Comparison of ENCODE assay signal across 23 cellular contexts in the genomic region with DNA sequence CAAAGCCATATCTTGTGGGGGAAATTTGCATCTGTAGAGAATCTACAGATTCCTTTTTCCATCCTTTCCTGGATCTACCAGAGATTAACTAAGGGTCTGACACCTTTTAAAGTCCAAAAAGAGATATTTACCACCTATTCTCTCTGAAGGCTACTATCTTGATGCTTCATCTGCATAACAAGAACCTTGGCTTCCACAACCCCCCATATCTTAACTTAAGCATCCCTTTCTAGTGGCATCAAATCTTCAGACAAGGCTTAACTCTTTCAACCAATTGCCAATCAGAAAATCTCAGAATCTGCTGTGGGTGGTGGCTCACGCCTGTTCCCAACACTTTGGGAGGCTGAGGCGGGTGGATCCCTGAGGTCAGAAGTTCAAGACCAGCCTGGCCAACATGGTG.
DNase-seq lines count a peak whose midpoint lies in the region; ATAC-seq and TF ChIP-seq lines count a peak whose summit lies in the region.
"Had no signal": no experiment of that assay in that cellular context is flagged by ENCODE, and none has a peak within 500 bp of the region (broad histone marks: within the 10 kb centered on the region; RNA-seq: fewer than 3 reads in every experiment).

No MANE protein-coding gene starts in this region.

- no peaks in the 10 kb centered on the region for H3K79me2 ChIP-seq in GM23338 (replicated peaks; ENCODE audit: insufficient read depth)
- no peaks in the 10 kb centered on the region for H3K79me2 ChIP-seq in mesendoderm (ENCODE audit: control insufficient read depth, insufficient read depth, low read length)

- H3K79me1 ChIP-seq in mesendoderm (ENCODE audit: low read length) = no peaks in the 10 kb centered on the region

- no peak overlapping the region for H2BK5ac ChIP-seq in mesendoderm (ENCODE audit: low read length)

- H3K18ac ChIP-seq in mesendoderm (ENCODE audit: low read length) = no peak overlapping the region

- no peaks in the 10 kb centered on the region for H3K36me3 ChIP-seq in GM23338 (ENCODE audit: insufficient read depth)
- H3K36me3 ChIP-seq in NT2/D1 (ENCODE audit: insufficient read depth, insufficient read length, low read length) = no peaks in the 10 kb centered on the region
- H3K36me3 ChIP-seq in endodermal cell (ENCODE audit: control insufficient read depth, insufficient read depth, low read length) = no peaks in the 10 kb centered on the region
- H3K36me3 ChIP-seq in mesendoderm (ENCODE audit: control insufficient read depth, insufficient read depth, low read length) = no peaks in the 10 kb centered on the region
- no peaks in the 10 kb centered on the region for H3K36me3 ChIP-seq in ascending aorta
- H3K36me3 ChIP-seq: BE2C; BLaER1 treated with 17β-estradiol and CSF1 and Interleukin-3, amounts not matched to agents 10 nM and 100 nM; HAP-1 had no signal

- H3F3A ChIP-seq in GM23338 (replicated peaks; ENCODE audit: low read depth) = 0 out of 2 replicates have a peak, but pooled peaks cover 4% of the 10 kb centered on the region

- peak overlapping the region; percentile 30 for H3K4me2 ChIP-seq in GM23338
- no peak overlapping the region for H3K4me2 ChIP-seq in mesendoderm (ENCODE audit: low read length)
- H3K4me2 ChIP-seq: A549 had no signal

- H3K4me3 Mint-ChIP-seq in GM23338 = no peak overlapping the region; the same call in 2 of the 3 replicates
- no peak overlapping the region for H3K4me3 Mint-ChIP-seq in endodermal cell
- H3K4me3 Mint-ChIP-seq: CD14-positive monocyte; CD4-positive, alpha-beta T cell; CD8-positive, alpha-beta memory T cell; HFFc6 had no signal

- H3K4me1 Mint-ChIP-seq in GM23338 = peaks cover 33% of the 10 kb centered on the region
- peaks cover 9% of the 10 kb centered on the region for H3K4me1 Mint-ChIP-seq in endodermal cell
- H3K4me1 Mint-ChIP-seq: CD8-positive, alpha-beta memory T cell had no signal

- peak overlapping the region; percentile 92 for H3K27ac ChIP-seq in GM23338 (ENCODE audit: low read depth)
- no peak overlapping the region for H3K27ac ChIP-seq in endodermal cell (ENCODE audit: low read depth, low read length)
- no peak overlapping the region for H3K27ac ChIP-seq in mesendoderm (ENCODE audit: low read depth, low read length)
- H3K27ac ChIP-seq in ascending aorta = no peak overlapping the region
- H3K27ac ChIP-seq: A549; BLaER1 treated with 17β-estradiol and CSF1 and Interleukin-3, amounts not matched to agents 10 nM and 100 nM; GM23248 had no signal

- H3K27me3 Mint-ChIP-seq in GM23338 (ENCODE audit: insufficient read depth, low read depth, poor library complexity) (peaks cover 5% of the 10 kb centered on the region), endodermal cell (ENCODE audit: insufficient read depth) (no peaks in the 10 kb centered on the region)

- H3K9me3 ChIP-seq in NT2/D1 (ENCODE audit: insufficient read depth, low read length) (peaks cover 22% of the 10 kb centered on the region; the same call in 1 of the 2 replicates), endodermal cell (ENCODE audit: control insufficient read depth, low read length) (peaks cover 29% of the 10 kb centered on the region), ascending aorta (no peaks in the 10 kb centered on the region)
- H3K9me3 ChIP-seq: A549; BE2C; BLaER1 treated with 17β-estradiol and CSF1 and Interleukin-3, amounts not matched to agents 10 nM and 100 nM; HAP-1 had no signal

- H3K4me1 ChIP-seq in GM23338 (ENCODE audit: insufficient read depth) (peaks cover 29% of the 10 kb centered on the region), NT2/D1 (ENCODE audit: insufficient read depth, insufficient read length) (no peaks in the 10 kb centered on the region), endodermal cell (ENCODE audit: control insufficient read depth, insufficient read depth, low read length) (no peaks in the 10 kb centered on the region), mesendoderm (ENCODE audit: control insufficient read depth, low read depth, low read length) (peaks cover 4% of the 10 kb centered on the region), ascending aorta (no peaks in the 10 kb centered on the region)
- H3K4me1 ChIP-seq: A549, BE2C, HAP-1 had no signal

- 73 to 100% methylated on average over 1 to 2 of the region's 2 CpGs for WGBS in endodermal cell (ENCODE audit: insufficient coverage in 1 of 2, insufficient read length in 1 of 2), 2 experiments
- WGBS in mesendoderm (ENCODE audit: extremely low coverage, insufficient coverage, low lambda C conversion rate) = no CpG with 5 or more reads among the region's 2 CpGs

- no peak overlapping the region for H2BK120ac ChIP-seq in mesendoderm (ENCODE audit: low read depth, low read length)

- no peak overlapping the region for H3K56ac ChIP-seq in mesendoderm (ENCODE audit: low read length)

- H3K9me3 Mint-ChIP-seq in GM23338 (peaks cover 2% of the 10 kb centered on the region; the same call in 1 of the 3 replicates), endodermal cell (peaks cover 22% of the 10 kb centered on the region)
- H3K9me3 Mint-ChIP-seq: CD4-positive, alpha-beta T cell had no signal

- no peak overlapping the region for H3K23ac ChIP-seq in mesendoderm (ENCODE audit: low read length)

- H3K27me3 ChIP-seq in GM23338 (ENCODE audit: insufficient read depth) = no peaks in the 10 kb centered on the region
- H3K27me3 ChIP-seq in NT2/D1 (ENCODE audit: insufficient read depth, insufficient read length) = no peaks in the 10 kb centered on the region
- H3K27me3 ChIP-seq in endodermal cell (ENCODE audit: control insufficient read depth, insufficient read depth, low read length, poor library complexity, severe bottlenecking) = no peaks in the 10 kb centered on the region
- no peaks in the 10 kb centered on the region for H3K27me3 ChIP-seq in mesendoderm (ENCODE audit: insufficient read depth, low read length, poor library complexity)
- no peaks in the 10 kb centered on the region for H3K27me3 ChIP-seq in ascending aorta
- H3K27me3 ChIP-seq: BE2C; BLaER1 treated with 17β-estradiol and CSF1 and Interleukin-3, amounts not matched to agents 10 nM and 100 nM had no signal

- ATAC-seq in GM23338 = no peak
- ATAC-seq in GM21576 (IDR thresholded peaks at IDR 0.05; ENCODE audit: unreplicated experiment) = no peak
- ATAC-seq: A549 had no signal

- H4K5ac ChIP-seq in mesendoderm (ENCODE audit: low read length) = no peak overlapping the region

- DNase-seq in GM23338 (ENCODE audit: low spot score) (peak; percentile 60), NT2/D1 (ENCODE audit: low read depth, low spot score) (peak; percentile 28), endodermal cell (peak; percentile 67), mesendoderm (peak; percentile 85), ascending aorta (ENCODE audit: low spot score in 2 of 2) (no peak), mesenteric fat pad (ENCODE audit: low spot score) (no peak)
- DNase-seq: 8988T; ACHN; AML-193; BE2C; CD4-positive, alpha-beta T cell; CD8-positive, alpha-beta memory T cell; DMS 273 treated with DMSO at 0.1 percent for 48 hours; DMS79; EL; GF-D8; GM23248; HFFc6 had no signal

- H3K36me3 Mint-ChIP-seq in GM23338 (ENCODE audit: low read depth) (peaks cover 3% of the 10 kb centered on the region; the same call in 1 of the 3 replicates), endodermal cell (ENCODE audit: low read depth) (peaks cover 2% of the 10 kb centered on the region)
- H3K36me3 Mint-ChIP-seq: CD14-positive monocyte; CD8-positive, alpha-beta memory T cell had no signal

- no peak overlapping the region for H4K8ac ChIP-seq in mesendoderm (ENCODE audit: low read depth, low read length)

- H4K20me1 ChIP-seq in GM23338 (replicated peaks; ENCODE audit: insufficient read depth) = no peaks in the 10 kb centered on the region
- H4K20me1 ChIP-seq: BLaER1 treated with 17β-estradiol and CSF1 and Interleukin-3, amounts not matched to agents 10 nM and 100 nM had no signal

- no peak overlapping the region for H2AFZ ChIP-seq in GM23338
- H2AFZ ChIP-seq: GM23248 had no signal

- H3K27ac Mint-ChIP-seq in GM23338 (0 out of 2 replicates have a peak overlapping the region, but pooled peaks have one; percentile 91), endodermal cell (no peak overlapping the region)
- H3K27ac Mint-ChIP-seq: CD4-positive, alpha-beta T cell; CD8-positive, alpha-beta memory T cell; HFFc6 had no signal

- H2AK5ac ChIP-seq in mesendoderm (ENCODE audit: low read length) = no peak overlapping the region

- peaks cover 17% of the 10 kb centered on the region; the same call in 1 of the 2 replicates for H3K9me2 ChIP-seq in GM23338 (ENCODE audit: insufficient read depth)

- H3K4me3 ChIP-seq in GM23338 = peak overlapping the region; percentile 9; the same call in 1 of the 2 replicates
- H3K4me3 ChIP-seq in NT2/D1 (ENCODE audit: insufficient read length, low read depth) = no peak overlapping the region
- no peak overlapping the region for H3K4me3 ChIP-seq in endodermal cell (ENCODE audit: low read length)
- no peak overlapping the region for H3K4me3 ChIP-seq in mesendoderm (ENCODE audit: low read length)
- no peak overlapping the region for H3K4me3 ChIP-seq in ascending aorta
- H3K4me3 ChIP-seq: A549; BLaER1 treated with 17β-estradiol and CSF1 and Interleukin-3, amounts not matched to agents 10 nM and 100 nM; GM23248; HAP-1 had no signal

- H3K9ac ChIP-seq in NT2/D1 (ENCODE audit: insufficient read length, low read depth) = no peak overlapping the region
- H3K9ac ChIP-seq in endodermal cell (ENCODE audit: extremely low read depth, low read length, poor library complexity, severe bottlenecking) = no peak overlapping the region
- no peak overlapping the region for H3K9ac ChIP-seq in mesendoderm (ENCODE audit: low read length)
- H3K9ac ChIP-seq: BLaER1 treated with 17β-estradiol and CSF1 and Interleukin-3, amounts not matched to agents 10 nM and 100 nM; GM23248 had no signal

- no peak for TF ChIP-seq CTCF in GM23338 (conservative IDR thresholded peaks at IDR 0.05; ENCODE audit: low read depth in 2 of 2)
- TF ChIP-seq CTCF in endodermal cell (conservative IDR thresholded peaks at IDR 0.05) = no peak
- TF ChIP-seq CTCF in ascending aorta (IDR thresholded peaks at IDR 0.05) = no peak

- no peak overlapping the region for H2BK15ac ChIP-seq in mesendoderm (replicated peaks; ENCODE audit: low read depth)

- intact Hi-C loops in ascending aorta (cut with DNase I) = no loop called here

- H3K4ac ChIP-seq in mesendoderm (ENCODE audit: low read depth, low read length) = no peak overlapping the region

TF ChIP-seq in GM23338, 12 proteins besides CTCF, POLR2A, EP300 and RAD21 (continues in another document):
- TF ChIP-seq ZNF114 (CRISPR knock-in tag; IDR thresholded peaks at IDR 0.05) (no peak), EZH2 (IDR thresholded peaks at IDR 0.05; ENCODE audit: low read depth, unreplicated experiment) (no peak), EZH2phosphoT487 (IDR thresholded peaks at IDR 0.05; ENCODE audit: unreplicated experiment) (no peak), CREB1 (CRISPR knock-in tag; IDR thresholded peaks at IDR 0.05; ENCODE audit: low read depth) (no peak)

Comparison
In these comparisons a context has a peak if more than half of its experiments do, and no peak if none do; other contexts are left out.
1. DNase-seq: peak in GM23338 (single experiment), NT2/D1 (single experiment), endodermal cell (single experiment) and mesendoderm (single experiment); none in ascending aorta (0 of 2) and mesenteric fat pad (single experiment).